1 cellular context compared by ENCODE assay signal in the genomic region with DNA sequence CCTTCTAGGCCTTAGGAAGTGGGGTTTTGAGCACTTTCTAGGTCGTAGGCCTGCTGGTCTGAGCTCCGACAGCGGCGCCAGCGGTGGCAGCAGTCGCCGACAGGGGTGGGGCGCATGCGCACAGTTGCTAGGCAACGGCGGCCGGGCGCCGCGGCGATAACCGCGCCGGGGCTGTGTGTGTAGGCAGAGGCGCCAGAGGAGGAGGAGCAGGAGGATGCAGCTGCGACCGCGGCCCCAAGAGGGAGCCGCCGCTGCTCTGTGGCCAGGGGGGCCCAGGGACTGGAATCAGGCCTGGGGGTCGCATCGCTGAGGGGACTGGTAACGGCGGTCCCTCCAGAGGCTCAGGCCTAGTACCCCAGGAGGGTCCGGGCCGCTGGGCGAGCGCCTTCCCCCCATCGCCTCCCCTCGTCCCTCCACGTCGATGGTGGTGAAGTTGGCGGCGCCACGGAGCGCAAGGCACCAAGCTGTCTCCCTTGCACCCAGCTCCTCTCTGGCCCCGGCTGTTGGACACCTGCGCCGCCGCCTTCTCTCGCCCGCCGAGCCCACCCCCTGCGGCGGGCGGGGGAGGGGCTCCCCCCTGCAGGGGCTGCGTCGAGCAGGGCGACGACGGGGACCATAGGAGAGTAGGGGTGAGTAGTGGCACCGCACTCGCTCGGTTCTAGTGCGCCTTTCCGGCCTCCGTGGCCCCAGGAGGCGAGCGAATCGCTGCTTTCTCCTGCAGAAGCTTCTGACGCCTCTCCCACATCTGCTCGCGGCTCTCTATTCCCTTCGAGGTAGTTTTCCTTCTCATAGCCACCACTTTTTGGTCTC.
TF ChIP-seq lines count a peak whose summit lies in the region.

Gene ZC3H12B, plus strand, starts transcription at position 186 of the 810 bp plus-strand sequence.

TF ChIP-seq in SK-N-SH treated with all-trans-retinoic acid at 6 μM for 48 hours, 23 proteins besides CTCF, POLR2A, EP300 and RAD21 (continued from another document):
- TF ChIP-seq TOX (CRISPR knock-in tag; IDR thresholded peaks at IDR 0.05; ENCODE audit: borderline replicate concordance) (no peak), ZC3H10 (CRISPR knock-in tag; IDR thresholded peaks at IDR 0.05) (no peak), RARB (CRISPR knock-in tag; IDR thresholded peaks at IDR 0.05) (no peak), ZFP30 (CRISPR knock-in tag; IDR thresholded peaks at IDR 0.05) (no peak), POU6F1 (CRISPR knock-in tag; IDR thresholded peaks at IDR 0.05; ENCODE audit: borderline replicate concordance, low read depth) (no peak), CREB5 (CRISPR knock-in tag; IDR thresholded peaks at IDR 0.05; ENCODE audit: low read depth) (no peak), ZNF8 (CRISPR knock-in tag; IDR thresholded peaks at IDR 0.05) (no peak), ZNF70 (CRISPR knock-in tag; IDR thresholded peaks at IDR 0.05) (no peak), CSRNP3 (CRISPR knock-in tag; IDR thresholded peaks at IDR 0.05) (no peak), ESRRG (CRISPR knock-in tag; IDR thresholded peaks at IDR 0.05) (no peak), GLIS3 (CRISPR knock-in tag; IDR thresholded peaks at IDR 0.05) (no peak)
